ENCODE assay signal across 2 cellular contexts in the genomic region with DNA sequence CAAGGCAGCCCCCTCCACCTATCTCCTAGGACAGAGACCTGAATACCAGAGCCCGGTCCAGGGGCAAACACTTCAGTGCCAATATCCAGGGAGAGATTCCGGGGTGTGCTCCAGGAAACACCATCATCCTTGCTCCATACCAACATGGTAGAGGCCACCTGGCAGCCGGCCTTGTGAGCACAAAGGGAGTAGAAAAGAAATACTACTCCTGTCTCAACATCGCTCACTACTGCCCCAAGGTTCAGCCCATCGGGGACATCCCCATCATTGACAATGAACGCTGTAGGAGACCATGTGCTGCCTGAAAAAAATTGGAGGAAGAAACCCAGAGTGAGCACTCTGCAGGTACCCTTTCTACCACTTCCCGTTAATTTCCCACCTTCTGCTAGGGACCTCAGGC.
TF ChIP-seq lines count a peak whose summit lies in the region.

No MANE protein-coding gene starts in this region.

TF ChIP-seq in K562, 482 proteins besides CTCF, POLR2A, EP300 and RAD21:
- TF ChIP-seq, protein P1, sequence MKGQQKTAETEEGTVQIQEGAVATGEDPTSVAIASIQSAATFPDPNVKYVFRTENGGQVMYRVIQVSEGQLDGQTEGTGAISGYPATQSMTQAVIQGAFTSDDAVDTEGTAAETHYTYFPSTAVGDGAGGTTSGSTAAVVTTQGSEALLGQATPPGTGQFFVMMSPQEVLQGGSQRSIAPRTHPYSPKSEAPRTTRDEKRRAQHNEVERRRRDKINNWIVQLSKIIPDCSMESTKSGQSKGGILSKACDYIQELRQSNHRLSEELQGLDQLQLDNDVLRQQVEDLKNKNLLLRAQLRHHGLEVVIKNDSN (CRISPR knock-in tag; IDR thresholded peaks at IDR 0.05): 0 out of 2 replicates have a peak, but pooled peaks have one; percentile 7
- no peak for TF ChIP-seq KAT2B (IDR thresholded peaks at IDR 0.05; ENCODE audit: low read depth, low read length)
- TF ChIP-seq ZFX (CRISPR knock-in tag; IDR thresholded peaks at IDR 0.05): 0 out of 2 replicates have a peak, but pooled peaks have one; percentile 11

TF ChIP-seq in neural cell, 6 proteins besides CTCF, POLR2A, EP300 and RAD21:
- TF ChIP-seq, protein P2, sequence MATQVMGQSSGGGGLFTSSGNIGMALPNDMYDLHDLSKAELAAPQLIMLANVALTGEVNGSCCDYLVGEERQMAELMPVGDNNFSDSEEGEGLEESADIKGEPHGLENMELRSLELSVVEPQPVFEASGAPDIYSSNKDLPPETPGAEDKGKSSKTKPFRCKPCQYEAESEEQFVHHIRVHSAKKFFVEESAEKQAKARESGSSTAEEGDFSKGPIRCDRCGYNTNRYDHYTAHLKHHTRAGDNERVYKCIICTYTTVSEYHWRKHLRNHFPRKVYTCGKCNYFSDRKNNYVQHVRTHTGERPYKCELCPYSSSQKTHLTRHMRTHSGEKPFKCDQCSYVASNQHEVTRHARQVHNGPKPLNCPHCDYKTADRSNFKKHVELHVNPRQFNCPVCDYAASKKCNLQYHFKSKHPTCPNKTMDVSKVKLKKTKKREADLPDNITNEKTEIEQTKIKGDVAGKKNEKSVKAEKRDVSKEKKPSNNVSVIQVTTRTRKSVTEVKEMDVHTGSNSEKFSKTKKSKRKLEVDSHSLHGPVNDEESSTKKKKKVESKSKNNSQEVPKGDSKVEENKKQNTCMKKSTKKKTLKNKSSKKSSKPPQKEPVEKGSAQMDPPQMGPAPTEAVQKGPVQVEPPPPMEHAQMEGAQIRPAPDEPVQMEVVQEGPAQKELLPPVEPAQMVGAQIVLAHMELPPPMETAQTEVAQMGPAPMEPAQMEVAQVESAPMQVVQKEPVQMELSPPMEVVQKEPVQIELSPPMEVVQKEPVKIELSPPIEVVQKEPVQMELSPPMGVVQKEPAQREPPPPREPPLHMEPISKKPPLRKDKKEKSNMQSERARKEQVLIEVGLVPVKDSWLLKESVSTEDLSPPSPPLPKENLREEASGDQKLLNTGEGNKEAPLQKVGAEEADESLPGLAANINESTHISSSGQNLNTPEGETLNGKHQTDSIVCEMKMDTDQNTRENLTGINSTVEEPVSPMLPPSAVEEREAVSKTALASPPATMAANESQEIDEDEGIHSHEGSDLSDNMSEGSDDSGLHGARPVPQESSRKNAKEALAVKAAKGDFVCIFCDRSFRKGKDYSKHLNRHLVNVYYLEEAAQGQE (IDR thresholded peaks at IDR 0.05; ENCODE audit: borderline replicate concordance): no peak
- TF ChIP-seq EZH2 (IDR thresholded peaks at IDR 0.05; ENCODE audit: borderline replicate concordance, insufficient read depth, low read length, poor library complexity, severe bottlenecking) (no peak), POLR2AphosphoS5 (IDR thresholded peaks at IDR 0.05) (no peak), TAF1 (IDR thresholded peaks at IDR 0.05; ENCODE audit: low read depth) (no peak), MXI1 (conservative IDR thresholded peaks at IDR 0.05; ENCODE audit: poor library complexity, severe bottlenecking) (no peak), SMC3 (conservative IDR thresholded peaks at IDR 0.05; ENCODE audit: poor library complexity) (no peak)
